18 cellular contexts compared by ENCODE assay signal in the genomic region with DNA sequence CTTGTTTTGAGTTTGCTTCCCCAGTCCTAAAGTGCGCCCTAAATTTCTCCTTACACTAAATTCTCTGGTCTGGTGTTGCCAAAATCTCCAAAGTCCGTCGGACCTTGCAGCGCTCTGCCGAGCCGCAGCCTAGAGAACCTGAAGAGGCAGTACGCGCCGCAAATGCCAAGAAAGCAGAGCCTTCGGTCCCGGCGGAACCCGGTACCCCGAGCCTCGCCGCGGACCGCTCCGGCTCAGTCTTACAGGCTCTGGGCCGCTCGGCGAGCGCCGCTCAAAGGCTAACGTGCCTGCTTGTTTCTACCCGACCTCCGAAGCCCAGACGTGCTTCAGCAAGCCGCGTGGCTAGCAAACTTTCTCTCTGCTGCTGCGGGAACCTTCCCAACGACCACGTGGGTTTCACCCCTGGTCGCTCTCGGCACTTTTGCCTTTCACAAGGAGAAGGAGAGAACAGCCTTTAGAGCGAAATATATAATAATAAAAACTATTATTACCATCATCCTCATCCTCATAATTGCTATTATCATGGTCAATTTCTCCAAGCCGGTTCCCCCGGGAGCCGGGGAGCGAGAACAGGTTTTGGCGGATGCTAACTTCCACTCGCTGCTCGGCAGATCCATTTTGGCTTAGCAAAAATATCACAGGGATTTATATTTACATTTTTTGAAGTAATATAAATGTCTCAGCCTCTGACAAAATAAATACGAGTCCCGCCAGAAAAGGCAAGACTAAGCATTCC. TPM values are rescaled to one million over a fixed set of nuclear protein-coding genes. Genes with fewer than 3 reads are reported as not detected.
DNase-seq lines count a peak whose midpoint lies in the region; ATAC-seq, FAIRE-seq and TF ChIP-seq lines count a peak whose summit lies in the region.
"Had no signal": no experiment of that assay in that cellular context is flagged by ENCODE, and none has a peak within 500 bp of the region (broad histone marks: within the 10 kb centered on the region; RNA-seq: fewer than 3 reads in every experiment).

No MANE protein-coding gene starts in this region.

- H3K56ac ChIP-seq in H1 (replicated peaks; ENCODE audit: insufficient read length, low read depth, low read length) = no peak overlapping the region

- no peak overlapping the region for H4K8ac ChIP-seq in H1 (ENCODE audit: extremely low read depth, insufficient read depth, low read length)

- H2AK5ac ChIP-seq in H1 (ENCODE audit: low read depth, low read length) = no peak overlapping the region

- no peak overlapping the region for H3K27ac Mint-ChIP-seq in mesothelial cell of epicardium
- H3K27ac Mint-ChIP-seq in activated CD4-positive, alpha-beta memory T cell treated with anti-CD3 and anti-CD28 coated beads for 36 hours = no peak overlapping the region

- CTCF ChIA-PET in H1 (lab: Charles Lee; ENCODE audit: partially characterized antibody) = no interaction called here
- CTCF ChIA-PET in activated CD4-positive, alpha-beta memory T cell treated with anti-CD3 and anti-CD28 coated beads for 36 hours (lab: Charles Lee) = no interaction called here

- H2BK15ac ChIP-seq in H1 (ENCODE audit: low read length) = no peak overlapping the region

- no peak for TF ChIP-seq EP300 in H1 (IDR thresholded peaks at IDR 0.05; ENCODE audit: borderline replicate concordance in 1 of 2, low read depth in 2 of 2, low read length in 2 of 2)

- no peak overlapping the region for H4K5ac ChIP-seq in H1 (ENCODE audit: insufficient read length, low read depth, low read length)

- peaks cover 3% of the 10 kb centered on the region; the same call in 1 of the 2 replicates for H3K23me2 ChIP-seq in H1 (ENCODE audit: low read depth, low read length)

- no peaks in the 10 kb centered on the region for H3K36me3 ChIP-seq in ACC112 (ENCODE audit: insufficient read depth, low read length)
- no peaks in the 10 kb centered on the region for H3K36me3 ChIP-seq in H7 (replicated peaks; ENCODE audit: control insufficient read depth, insufficient read depth, low read length)
- H3K36me3 ChIP-seq in H1 (ENCODE audit: control insufficient read depth in 2 of 4, insufficient read depth in 4 of 4, low read length in 3 of 4) = no peaks in the 10 kb centered on the region
- H3K36me3 ChIP-seq: HAP-1 had no signal

- no peak overlapping the region for H4K91ac ChIP-seq in H1 (replicated peaks; ENCODE audit: insufficient read length, low read length)

- no peak for FAIRE-seq in H1 (lab: Jason Lieb, UNC)
- FAIRE-seq: G401.6 had no signal

- H2BK120ac ChIP-seq in H1 (replicated peaks; ENCODE audit: low read depth, low read length) = no peak overlapping the region

- peak overlapping the region; percentile 64 to 94 for H3K4me2 ChIP-seq in H1 (ENCODE audit: insufficient read depth in 1 of 2, low read depth in 2 of 2, low read length in 2 of 2)

- H3K79me2 ChIP-seq in ACC112 (ENCODE audit: control insufficient read depth, insufficient read depth, low read length, unreplicated experiment) (no peaks in the 10 kb centered on the region), H1 (ENCODE audit: control insufficient read depth in 1 of 2, insufficient read depth in 2 of 2, low read length in 2 of 2) (no peaks in the 10 kb centered on the region)

- peaks cover 94% of the 10 kb centered on the region for H3K27me3 Mint-ChIP-seq in mesothelial cell of epicardium (ENCODE audit: low read depth)
- peaks cover 15% of the 10 kb centered on the region for H3K27me3 Mint-ChIP-seq in activated CD4-positive, alpha-beta memory T cell treated with anti-CD3 and anti-CD28 coated beads for 36 hours

- POLR2A ChIA-PET in H1 (lab: Charles Lee; ENCODE audit: partially characterized antibody) = interaction anchor here (1.3 kb wide), 1 partner anchor 543 kb away, joined by 3 read pairs; no protein-coding TSS in a partner anchor
- POLR2A ChIA-PET in activated CD4-positive, alpha-beta memory T cell treated with anti-CD3 and anti-CD28 coated beads for 36 hours (lab: Charles Lee) = no interaction called here

- H3K9me3 Mint-ChIP-seq in mesothelial cell of epicardium = no peaks in the 10 kb centered on the region
- H3K9me3 Mint-ChIP-seq in activated CD4-positive, alpha-beta memory T cell treated with anti-CD3 and anti-CD28 coated beads for 36 hours = peaks cover 3% of the 10 kb centered on the region

- H3K79me1 ChIP-seq in H1 (ENCODE audit: low read depth, low read length) = no peaks in the 10 kb centered on the region

- H3K4me3 Mint-ChIP-seq in mesothelial cell of epicardium = peak overlapping the region; percentile 64
- no peak overlapping the region for H3K4me3 Mint-ChIP-seq in activated CD4-positive, alpha-beta memory T cell treated with anti-CD3 and anti-CD28 coated beads for 36 hours

- H4K20me1 ChIP-seq in H1 (replicated peaks in 1 of 2; ENCODE audit: control insufficient read depth in 1 of 2, insufficient read depth in 2 of 2, low read length in 2 of 2) = peaks cover 0 to 2% of the 10 kb centered on the region in 2 experiments

- TF ChIP-seq RAD21 in H1 (IDR thresholded peaks at IDR 0.05 in 1 of 2, conservative IDR thresholded peaks at IDR 0.05 in 1 of 2; ENCODE audit: low read depth in 2 of 2, low read length in 2 of 2) = peak; percentile 22 to 32; a peak in 3 of 4 replicates

- H3K23ac ChIP-seq in H1 (ENCODE audit: insufficient read length) = no peak overlapping the region

- no peak overlapping the region for H2BK5ac ChIP-seq in H1 (ENCODE audit: low read depth, low read length)

- H3K27me3 ChIP-seq in ACC112 (ENCODE audit: insufficient read depth, low read length) (peaks cover 72% of the 10 kb centered on the region), H7 (ENCODE audit: control insufficient read depth, insufficient read depth, low read length) (peaks cover 55% of the 10 kb centered on the region), H1 (replicated peaks in 1 of 4; ENCODE audit: control insufficient read depth in 3 of 4, extremely low read depth in 1 of 4, insufficient read depth in 3 of 4, low read length in 3 of 4) (peaks cover 12 to 62% (median 52%) of the 10 kb centered on the region in 4 experiments)

- TF ChIP-seq CTCF in H1 (IDR thresholded peaks at IDR 0.05; ENCODE audit: control extremely low read depth in 1 of 3, insufficient read depth in 1 of 3, low read depth in 1 of 3, low read length in 3 of 3) (no peak), mesothelial cell of epicardium (IDR thresholded peaks at IDR 0.05; ENCODE audit: unreplicated experiment) (no peak)

- no peaks in the 10 kb centered on the region for H3K36me3 Mint-ChIP-seq in mesothelial cell of epicardium
- H3K36me3 Mint-ChIP-seq in activated CD4-positive, alpha-beta memory T cell treated with anti-CD3 and anti-CD28 coated beads for 36 hours = peaks cover 3% of the 10 kb centered on the region

- TF ChIP-seq POLR2A in H1 (IDR thresholded peaks at IDR 0.05; ENCODE audit: control extremely low read depth in 1 of 2, low read depth in 2 of 2, low read length in 2 of 2) = no peak

- H3K4ac ChIP-seq in H1 (replicated peaks; ENCODE audit: insufficient read length, low read depth, low read length) = no peak overlapping the region

- H3K18ac ChIP-seq in H1 (ENCODE audit: extremely low read depth, low read length) = peak overlapping the region; percentile 60; the same call in 1 of the 2 replicates

- ATAC-seq in GM19324 (IDR thresholded peaks at IDR 0.05; ENCODE audit: low FRiP score, unreplicated experiment) (no peak), GM21447 (IDR thresholded peaks at IDR 0.05; ENCODE audit: unreplicated experiment) (no peak)

- peak overlapping the region; percentile 25; the same call in 1 of the 2 replicates for H3K4me3 ChIP-seq in ACC112 (ENCODE audit: low read depth, low read length)
- peak overlapping the region; percentile 28 for H3K4me3 ChIP-seq in H7 (ENCODE audit: insufficient read depth, low read depth, low read length)
- peak overlapping the region; percentile 14 to 72 (median 25); a peak in 6 of 8 replicates for H3K4me3 ChIP-seq in H1 (ENCODE audit: extremely low read depth in 1 of 4, insufficient read depth in 2 of 4, low read depth in 3 of 4, low read length in 4 of 4)
- H3K4me3 ChIP-seq: HAP-1 had no signal

- H2BK20ac ChIP-seq in H1 (ENCODE audit: low read length) = no peak overlapping the region

- no peak overlapping the region for H2BK12ac ChIP-seq in H1 (ENCODE audit: low read depth, low read length)

- 3% methylated on average over 39 of the region's 45 CpGs; no CpG with 5 or more reads in 1 of the 2 experiments for WGBS in H1 (ENCODE audit: extremely low coverage in 1 of 2, insufficient coverage in 1 of 2, insufficient read length in 1 of 2, insufficient replicate concordance in 2 of 2, low coverage in 1 of 2, low lambda C conversion rate in 2 of 2, missing lambda C conversion rate in 1 of 2), 2 experiments

- intact Hi-C loops in activated CD4-positive, alpha-beta memory T cell treated with anti-CD3 and anti-CD28 coated beads for 36 hours (cut with micrococcal nuclease) = no loop called here

- no peak overlapping the region for H2AFZ ChIP-seq in ACC112 (ENCODE audit: low read length, unreplicated experiment)
- peak overlapping the region; percentile 53; the same call in 1 of the 2 replicates for H2AFZ ChIP-seq in H1 (ENCODE audit: low read length)

- H3K9me3 ChIP-seq in H1 (ENCODE audit: insufficient read depth in 2 of 2, low read depth in 1 of 2, low read length in 1 of 2) = no peaks in the 10 kb centered on the region
- H3K9me3 ChIP-seq: HAP-1 had no signal

- DNase-seq in H7 (peak; percentile 68), H1 (ENCODE audit: low read depth in 1 of 2, low spot score in 2 of 2) (peak in 1 of 2 experiments; percentile 50), mesothelial cell of epicardium (ENCODE audit: low spot score in 2 of 2, unreplicated experiment in 2 of 2) (peak in 1 of 2 experiments; percentile 39), HuH-7.5 (ENCODE audit: low spot score) (no peak)
- DNase-seq in activated CD4-positive, alpha-beta memory T cell treated with anti-CD3 and anti-CD28 coated beads for 36 hours = no peak
- DNase-seq: activated CD4-positive, alpha-beta T cell treated with anti-CD3 and anti-CD28 coated beads, Interleukin-2, amount 50 U/mL, for 4 hours; activated effector memory CD4-positive, alpha-beta T cell treated with anti-CD3 and anti-CD28 coated beads, Interleukin-2, amount 50 U/mL, for 16 hours; C1 segment of cervical spinal cord; midbrain; NCI-H2171 treated with DMSO at 0.1 percent for 48 hours; stimulated activated CD4-positive, alpha-beta T cell treated with anti-CD3 and anti-CD28 coated beads, Interleukin-1b, Interleukin-23, amount 100 ng/mL, for 48 hours; T-helper 1 cell had no signal

- H3K4me1 ChIP-seq in ACC112 (ENCODE audit: control insufficient read depth, insufficient read depth, low read length, unreplicated experiment) (no peaks in the 10 kb centered on the region), H1 (replicated peaks in 1 of 4; ENCODE audit: control insufficient read depth in 3 of 4, insufficient read depth in 4 of 4, low read length in 3 of 4) (peaks cover 0 to 7% (median 4%) of the 10 kb centered on the region in 4 experiments; a peak in 5 of 7 replicates)
- H3K4me1 ChIP-seq: HAP-1 had no signal

- peaks cover 29% of the 10 kb centered on the region for H3K4me1 Mint-ChIP-seq in mesothelial cell of epicardium
- no peaks in the 10 kb centered on the region for H3K4me1 Mint-ChIP-seq in activated CD4-positive, alpha-beta memory T cell treated with anti-CD3 and anti-CD28 coated beads for 36 hours (ENCODE audit: low read depth)

- no peak overlapping the region for H3K27ac ChIP-seq in ACC112 (ENCODE audit: low read depth, low read length)
- H3K27ac ChIP-seq in H1 (ENCODE audit: low read depth, low read length) = no peak overlapping the region

- 0 out of 7 replicates have a peak overlapping the region, but pooled peaks of 1 of the 4 experiments have one; percentile 30 for H3K9ac ChIP-seq in H1 (replicated peaks in 1 of 4; ENCODE audit: extremely low read depth in 1 of 4, low read depth in 3 of 4, low read length in 3 of 4)

- no peak overlapping the region for H3K14ac ChIP-seq in H1 (ENCODE audit: insufficient read length)

RNA-seq across cellular contexts. Expression of a gene that starts 2.2 kb away (rescaled TPM):
- 3.2 and 4.5 TPM in 2 replicates for total RNA-seq in H7 (2014; rRNA removed; shearing (Covaris generic))
- total RNA-seq in H1 (2021; fragmentation: NEBNext Ultra II Directional; extraction: Animal tissue kit (Norgen Biotek cat#: 25700)) = 1.5 and 2.0 TPM in 2 replicates
- 1.4 and 1.7 TPM in 2 replicates for polyA plus RNA-seq in H1 (2011; rRNA removed)
- polyA plus RNA-seq in H1 (2011; cell fraction: cytosol; rRNA removed) = 2.0 TPM
- polyA plus RNA-seq in H1 (2011; cell fraction: nucleus; rRNA removed) = 5.2 TPM
- polyA plus RNA-seq in H1 (2012, experiment 1 of 2) = 0.74 to 1.3 TPM (median 1.0 TPM) in 4 replicates
- 0.13 TPM for polyA plus RNA-seq in H1 (2012, experiment 2 of 2)
- polyA plus RNA-seq in H1 (2013, experiment 1 of 2) = 1.3 TPM
- 1.1 TPM for polyA plus RNA-seq in H1 (2013, experiment 2 of 2)
- polyA minus RNA-seq in H1 (2011; rRNA and poly(A)+ RNA removed) = 9.4 and 11.0 TPM in 2 replicates
- polyA minus RNA-seq in H1 (2011; cell fraction: cytosol; rRNA and poly(A)+ RNA removed) = 5.0 TPM
- polyA minus RNA-seq in H1 (2011; cell fraction: nucleus; rRNA and poly(A)+ RNA removed) = 21.4 TPM
- 1.1 to 1.5 TPM (median 1.1 TPM) in 3 replicates for total RNA-seq in mesothelial cell of epicardium
- not detected for total RNA-seq in activated CD4-positive, alpha-beta memory T cell treated with anti-CD3 and anti-CD28 coated beads for 36 hours
- total RNA-seq: cardiac septum had no signal
